In the genomic region with DNA sequence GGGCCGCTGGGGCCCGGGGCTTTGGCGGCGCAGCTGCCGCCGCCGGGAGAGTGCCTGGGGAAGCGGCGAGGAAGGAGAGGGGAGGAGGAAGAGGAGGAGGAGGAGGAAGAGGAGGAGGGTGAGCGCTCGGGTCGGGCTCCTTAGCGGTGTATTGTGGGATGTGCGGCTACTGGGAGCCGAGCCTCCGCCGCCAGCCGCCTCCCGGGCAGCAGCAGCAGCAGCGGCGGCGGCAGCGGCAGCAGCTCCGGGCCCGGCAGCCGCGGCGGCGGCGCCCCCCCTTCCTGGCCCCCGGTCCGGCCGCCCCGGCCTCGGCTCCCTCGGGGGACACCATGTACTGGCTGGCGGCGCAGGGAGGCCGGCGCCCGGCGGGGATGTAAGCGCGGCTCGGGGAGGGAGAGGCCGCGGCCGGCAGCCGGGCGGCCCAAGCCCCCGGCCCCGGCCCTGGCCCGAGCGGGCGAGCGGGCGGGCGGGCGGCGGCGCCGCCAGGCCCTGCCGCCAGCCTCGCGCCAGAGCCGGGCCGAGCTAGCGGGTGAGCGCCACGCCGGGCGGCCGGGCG, we compare ENCODE assay signal across 8 cellular contexts. TPM values are rescaled to one million over a fixed set of nuclear protein-coding genes. Genes with fewer than 3 reads are reported as not detected.
A peak's percentile ranks its signal among the peaks of the same experiment; 100 is the strongest.
DNase-seq lines count a peak whose midpoint lies in the region; ATAC-seq, FAIRE-seq and TF ChIP-seq lines count a peak whose summit lies in the region.

Gene SETD1B, plus strand, starts transcription at position 149 of the 556 bp plus-strand sequence. CDS start 729 bp downstream, outside the sequence.

- H3K36me3 Mint-ChIP-seq in activated CD4-positive, alpha-beta T cell treated with anti-CD3 and anti-CD28 coated beads for 36 hours (ENCODE audit: low read depth) = peaks cover 34% of the 10 kb centered on the region
- H3K36me3 Mint-ChIP-seq in activated T-cell treated with anti-CD3 and anti-CD28 coated beads, Interleukin-2, amount 50 U/mL, for 72 hours (ENCODE audit: insufficient read depth in 2 of 2) = peaks cover 23 to 30% of the 10 kb centered on the region in 2 donors
- peaks cover 4 to 31% (median 5%) of the 10 kb centered on the region in 3 donors for H3K36me3 Mint-ChIP-seq in naive thymus-derived CD8-positive, alpha-beta T cell

- intact Hi-C loops in activated CD4-positive, alpha-beta T cell treated with anti-CD3 and anti-CD28 coated beads for 36 hours (cut with DNase I, micrococcal nuclease) = loop anchor here (1.0 to 10.0 kb wide), 11 partner anchors 8 to 1792 kb away; partner anchors contain the start of genes CAMKK2 (in 1 of the 2), CLIP1 (in 1 of the 2), KNTC1 (in 1 of the 2) and MLEC (in 1 of the 2)

- H3K4me1 Mint-ChIP-seq in activated CD4-positive, alpha-beta T cell treated with anti-CD3 and anti-CD28 coated beads for 36 hours = peaks cover 21% of the 10 kb centered on the region
- H3K4me1 Mint-ChIP-seq in activated T-cell treated with anti-CD3 and anti-CD28 coated beads, Interleukin-2, amount 50 U/mL, for 72 hours (ENCODE audit: low read depth) = peaks cover 33% of the 10 kb centered on the region
- peaks cover 25 to 42% (median 35%) of the 10 kb centered on the region in 4 donors for H3K4me1 Mint-ChIP-seq in naive thymus-derived CD8-positive, alpha-beta T cell

- peak; percentile 4 for ATAC-seq in activated CD4-positive, alpha-beta T cell treated with anti-CD3 and anti-CD28 coated beads for 36 hours
- peak; percentile 12 to 14 for ATAC-seq in activated T-cell treated with anti-CD3 and anti-CD28 coated beads, Interleukin-2, amount 50 U/mL, for 72 hours (replicated peaks in 1 of 2)
- ATAC-seq in naive thymus-derived CD8-positive, alpha-beta T cell = peak in 1 of 2 donors; percentile 4
- ATAC-seq in HG03025 (IDR thresholded peaks at IDR 0.05; ENCODE audit: low FRiP score, unreplicated experiment) = no peak

- no peak for FAIRE-seq in urothelium cell line (lab: Jason Lieb, UNC)

- DNase-seq in activated CD4-positive, alpha-beta T cell treated with anti-CD3 and anti-CD28 coated beads for 36 hours = peak; percentile 79
- no peak for DNase-seq in activated CD4-positive, alpha-beta T cell treated with anti-CD3 and anti-CD28 coated beads, Interleukin-2, amount 50 U/mL, for 4 hours
- peak; percentile 53 for DNase-seq in NCI-H748 (lab: John Stamatoyannopoulos, UW; ENCODE audit: unreplicated experiment)
- DNase-seq in activated T-cell treated with anti-CD3 and anti-CD28 coated beads, Interleukin-2, amount 50 U/mL, for 72 hours = peak; percentile 62 to 69
- peak; percentile 64 for DNase-seq in fibroblast of pulmonary artery (ENCODE audit: low read depth)
- DNase-seq in naive thymus-derived CD8-positive, alpha-beta T cell = peak; percentile 37 to 74 (median 56)
- DNase-seq in urothelium cell line (ENCODE audit: low spot score) = peak; percentile 65

- no peaks in the 10 kb centered on the region for H3K9me3 Mint-ChIP-seq in activated CD4-positive, alpha-beta T cell treated with anti-CD3 and anti-CD28 coated beads for 36 hours (ENCODE audit: low read depth)
- H3K9me3 Mint-ChIP-seq in activated T-cell treated with anti-CD3 and anti-CD28 coated beads, Interleukin-2, amount 50 U/mL, for 72 hours = no peaks in the 10 kb centered on the region
- peaks cover 0 to 2% (median 0%) of the 10 kb centered on the region in 9 donors for H3K9me3 Mint-ChIP-seq in naive thymus-derived CD8-positive, alpha-beta T cell

- no peak for TF ChIP-seq CTCF in fibroblast of pulmonary artery (IDR thresholded peaks at IDR 0.05; ENCODE audit: low read length, missing control alignments)

- CTCF ChIA-PET in activated CD4-positive, alpha-beta T cell treated with anti-CD3 and anti-CD28 coated beads for 36 hours (lab: Charles Lee) = interaction anchor here (2.5 to 13.0 kb wide), 3 partner anchors 7 to 84 kb away, joined by 15 to 439 read pairs (median 43); partner anchors contain the start of genes PSMD9 and RHOF

- H3K4me3 ChIP-seq in fibroblast of pulmonary artery (replicated peaks; ENCODE audit: low read depth, low read length) = peak within 1 kb of the TSS; percentile 78

- no peaks in the 10 kb centered on the region for H3K27me3 Mint-ChIP-seq in activated CD4-positive, alpha-beta T cell treated with anti-CD3 and anti-CD28 coated beads for 36 hours
- H3K27me3 Mint-ChIP-seq in activated T-cell treated with anti-CD3 and anti-CD28 coated beads, Interleukin-2, amount 50 U/mL, for 72 hours (ENCODE audit: low read depth) = no peaks in the 10 kb centered on the region
- no peaks in the 10 kb centered on the region for H3K27me3 Mint-ChIP-seq in naive thymus-derived CD8-positive, alpha-beta T cell

- peak within 1 kb of the TSS; percentile 91 for H3K4me3 Mint-ChIP-seq in activated CD4-positive, alpha-beta T cell treated with anti-CD3 and anti-CD28 coated beads for 36 hours
- peak within 1 kb of the TSS; percentile 96 to 100 for H3K4me3 Mint-ChIP-seq in activated T-cell treated with anti-CD3 and anti-CD28 coated beads, Interleukin-2, amount 50 U/mL, for 72 hours
- peak within 1 kb of the TSS; percentile 92 to 100 (median 99) for H3K4me3 Mint-ChIP-seq in naive thymus-derived CD8-positive, alpha-beta T cell

- POLR2A ChIA-PET in activated CD4-positive, alpha-beta T cell treated with anti-CD3 and anti-CD28 coated beads for 36 hours (lab: Charles Lee) = interaction anchor here (0.7 to 3.4 kb wide), 4 partner anchors 7 to 11 kb away, joined by 4 to 14 read pairs (median 6); partner anchors contain the start of gene RHOF
- POLR2A ChIA-PET in naive thymus-derived CD8-positive, alpha-beta T cell (lab: Charles Lee) = interaction anchor here (0.6 to 37.3 kb wide), 12 partner anchors 1 to 675 kb away, joined by 3 to 2517 read pairs (median 4); partner anchors contain the start of genes MLXIP, PSMD9, RHOF and SETD1B

- H3K27ac Mint-ChIP-seq in activated CD4-positive, alpha-beta T cell treated with anti-CD3 and anti-CD28 coated beads for 36 hours = peak within 1 kb of the TSS; percentile 99
- peak within 1 kb of the TSS; percentile 98 for H3K27ac Mint-ChIP-seq in activated T-cell treated with anti-CD3 and anti-CD28 coated beads, Interleukin-2, amount 50 U/mL, for 72 hours
- H3K27ac Mint-ChIP-seq in naive thymus-derived CD8-positive, alpha-beta T cell = peak within 1 kb of the TSS; percentile 99 to 100 (median 99)

RNA-seq across cellular contexts. Expression of gene SETD1B, which starts in this region (rescaled TPM):
- 10 to 100 TPM; 13.7 to 14.0 TPM for total RNA-seq in activated CD4-positive, alpha-beta T cell treated with anti-CD3 and anti-CD28 coated beads for 36 hours
- total RNA-seq in activated T-cell treated with anti-CD3 and anti-CD28 coated beads, Interleukin-2, amount 50 U/mL, for 72 hours = 10 to 100 TPM; 20.3 to 21.2 TPM
- total RNA-seq in naive thymus-derived CD8-positive, alpha-beta T cell = 10 to 100 TPM; 92.8 to 93.8 TPM
- polyA plus RNA-seq in naive thymus-derived CD8-positive, alpha-beta T cell = 1 to 10 TPM in 2 of 3 donors, under 1 TPM in 1; 0.98 to 3.7 (median 2.8) TPM

Comparison
In these comparisons a context has a peak if more than half of its experiments do, and no peak if none do; other contexts are left out.
1. RNA of gene SETD1B (total RNA-seq): 92.8 to 93.8 TPM in naive thymus-derived CD8-positive, alpha-beta T cell; 20.3 to 21.2 TPM in activated T-cell treated with anti-CD3 and anti-CD28 coated beads, Interleukin-2, amount 50 U/mL, for 72 hours and 13.7 to 14.0 TPM in activated CD4-positive, alpha-beta T cell treated with anti-CD3 and anti-CD28 coated beads for 36 hours; every median in the first group is over 4 times any median in the second.
2. DNase-seq: peak in activated CD4-positive, alpha-beta T cell treated with anti-CD3 and anti-CD28 coated beads for 36 hours (single experiment), NCI-H748 (single experiment), activated T-cell treated with anti-CD3 and anti-CD28 coated beads, Interleukin-2, amount 50 U/mL, for 72 hours (2 of 2), fibroblast of pulmonary artery (single experiment), naive thymus-derived CD8-positive, alpha-beta T cell (10 of 10) and urothelium cell line (single experiment); none in activated CD4-positive, alpha-beta T cell treated with anti-CD3 and anti-CD28 coated beads, Interleukin-2, amount 50 U/mL, for 4 hours (0 of 2).
3. Peak in every context shown above with its lines, with median percentiles within 50 percentile points of each other: H3K27ac Mint-ChIP-seq and H3K4me3 Mint-ChIP-seq.